ENCODE assay signal across 1 cellular context in the genomic region with DNA sequence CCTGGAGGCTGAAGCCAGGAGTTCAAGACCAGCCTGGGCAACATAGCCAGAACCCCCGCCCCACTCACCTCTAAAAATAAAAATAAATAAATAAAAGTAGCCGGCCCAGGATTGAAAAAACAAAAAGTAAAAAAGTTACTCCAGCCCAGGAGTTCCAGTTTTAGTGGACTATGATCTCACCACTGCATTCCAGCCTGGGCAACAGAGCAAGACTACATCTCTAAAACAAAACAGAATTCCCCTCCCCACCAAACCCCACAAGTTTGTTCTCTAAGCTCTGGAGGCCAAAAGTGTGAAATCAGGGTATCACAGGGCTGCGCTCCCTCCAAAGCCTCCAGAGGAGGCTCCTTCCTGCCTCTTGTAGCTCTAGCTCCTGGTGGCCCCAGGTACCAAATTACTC.
TF ChIP-seq lines count a peak whose summit lies in the region.

No MANE protein-coding gene starts in this region.

TF ChIP-seq in HepG2, 621 proteins besides CTCF, POLR2A, EP300 and RAD21:
- TF ChIP-seq KDM6A (CRISPR knock-in tag; IDR thresholded peaks at IDR 0.05; ENCODE audit: low read depth) (0 out of 2 replicates have a peak, but pooled peaks have one; percentile 13), ZSCAN20 (CRISPR knock-in tag; IDR thresholded peaks at IDR 0.05; ENCODE audit: borderline replicate concordance) (0 out of 2 replicates have a peak, but pooled peaks have one; percentile 26), ZNF44 (CRISPR knock-in tag; IDR thresholded peaks at IDR 0.05) (0 out of 2 replicates have a peak, but pooled peaks have one; percentile 40), ISL2 (CRISPR knock-in tag; IDR thresholded peaks at IDR 0.05) (0 out of 2 replicates have a peak, but pooled peaks have one; percentile 19), HNF4G (IDR thresholded peaks at IDR 0.05; ENCODE audit: borderline replicate concordance, low read depth, low read length) (peak; percentile 27; the same call in 1 of the 2 replicates), HNF4G (CRISPR knock-in tag; IDR thresholded peaks at IDR 0.05; ENCODE audit: borderline replicate concordance, low read depth) (no peak), TEAD3 (CRISPR knock-in tag; optimal IDR thresholded peaks at IDR 0.05; ENCODE audit: borderline replicate concordance) (peak; percentile 84), ZNF768 (CRISPR knock-in tag; IDR thresholded peaks at IDR 0.05) (no peak), ZNF121 (CRISPR knock-in tag; IDR thresholded peaks at IDR 0.05) (peak; percentile 95), HNF4A (CRISPR knock-in tag; IDR thresholded peaks at IDR 0.05) (peak; percentile 64)
- TF ChIP-seq, protein P1, sequence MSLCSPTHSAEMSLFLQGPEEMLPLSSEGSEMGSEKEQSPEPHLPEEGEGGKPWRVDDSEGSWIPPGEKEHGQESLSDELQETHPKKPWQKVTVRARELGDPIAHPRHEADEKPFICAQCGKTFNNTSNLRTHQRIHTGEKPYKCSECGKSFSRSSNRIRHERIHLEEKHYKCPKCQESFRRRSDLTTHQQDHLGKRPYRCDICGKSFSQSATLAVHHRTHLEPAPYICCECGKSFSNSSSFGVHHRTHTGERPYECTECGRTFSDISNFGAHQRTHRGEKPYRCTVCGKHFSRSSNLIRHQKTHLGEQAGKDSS (CRISPR knock-in tag; IDR thresholded peaks at IDR 0.05; ENCODE audit: borderline replicate concordance, low read depth): no peak
- TF ChIP-seq, protein P2, sequence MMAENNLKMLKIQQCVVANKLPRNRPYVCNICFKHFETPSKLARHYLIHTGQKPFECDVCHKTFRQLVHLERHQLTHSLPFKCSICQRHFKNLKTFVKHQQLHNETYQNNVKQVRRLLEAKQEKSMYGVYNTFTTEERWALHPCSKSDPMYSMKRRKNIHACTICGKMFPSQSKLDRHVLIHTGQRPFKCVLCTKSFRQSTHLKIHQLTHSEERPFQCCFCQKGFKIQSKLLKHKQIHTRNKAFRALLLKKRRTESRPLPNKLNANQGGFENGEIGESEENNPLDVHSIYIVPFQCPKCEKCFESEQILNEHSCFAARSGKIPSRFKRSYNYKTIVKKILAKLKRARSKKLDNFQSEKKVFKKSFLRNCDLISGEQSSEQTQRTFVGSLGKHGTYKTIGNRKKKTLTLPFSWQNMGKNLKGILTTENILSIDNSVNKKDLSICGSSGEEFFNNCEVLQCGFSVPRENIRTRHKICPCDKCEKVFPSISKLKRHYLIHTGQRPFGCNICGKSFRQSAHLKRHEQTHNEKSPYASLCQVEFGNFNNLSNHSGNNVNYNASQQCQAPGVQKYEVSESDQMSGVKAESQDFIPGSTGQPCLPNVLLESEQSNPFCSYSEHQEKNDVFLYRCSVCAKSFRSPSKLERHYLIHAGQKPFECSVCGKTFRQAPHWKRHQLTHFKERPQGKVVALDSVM (CRISPR knock-in tag; IDR thresholded peaks at IDR 0.05): peak; percentile 75
- TF ChIP-seq, protein P3, sequence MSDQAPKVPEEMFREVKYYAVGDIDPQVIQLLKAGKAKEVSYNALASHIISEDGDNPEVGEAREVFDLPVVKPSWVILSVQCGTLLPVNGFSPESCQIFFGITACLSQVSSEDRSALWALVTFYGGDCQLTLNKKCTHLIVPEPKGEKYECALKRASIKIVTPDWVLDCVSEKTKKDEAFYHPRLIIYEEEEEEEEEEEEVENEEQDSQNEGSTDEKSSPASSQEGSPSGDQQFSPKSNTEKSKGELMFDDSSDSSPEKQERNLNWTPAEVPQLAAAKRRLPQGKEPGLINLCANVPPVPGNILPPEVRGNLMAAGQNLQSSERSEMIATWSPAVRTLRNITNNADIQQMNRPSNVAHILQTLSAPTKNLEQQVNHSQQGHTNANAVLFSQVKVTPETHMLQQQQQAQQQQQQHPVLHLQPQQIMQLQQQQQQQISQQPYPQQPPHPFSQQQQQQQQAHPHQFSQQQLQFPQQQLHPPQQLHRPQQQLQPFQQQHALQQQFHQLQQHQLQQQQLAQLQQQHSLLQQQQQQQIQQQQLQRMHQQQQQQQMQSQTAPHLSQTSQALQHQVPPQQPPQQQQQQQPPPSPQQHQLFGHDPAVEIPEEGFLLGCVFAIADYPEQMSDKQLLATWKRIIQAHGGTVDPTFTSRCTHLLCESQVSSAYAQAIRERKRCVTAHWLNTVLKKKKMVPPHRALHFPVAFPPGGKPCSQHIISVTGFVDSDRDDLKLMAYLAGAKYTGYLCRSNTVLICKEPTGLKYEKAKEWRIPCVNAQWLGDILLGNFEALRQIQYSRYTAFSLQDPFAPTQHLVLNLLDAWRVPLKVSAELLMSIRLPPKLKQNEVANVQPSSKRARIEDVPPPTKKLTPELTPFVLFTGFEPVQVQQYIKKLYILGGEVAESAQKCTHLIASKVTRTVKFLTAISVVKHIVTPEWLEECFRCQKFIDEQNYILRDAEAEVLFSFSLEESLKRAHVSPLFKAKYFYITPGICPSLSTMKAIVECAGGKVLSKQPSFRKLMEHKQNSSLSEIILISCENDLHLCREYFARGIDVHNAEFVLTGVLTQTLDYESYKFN (CRISPR knock-in tag; conservative IDR thresholded peaks at IDR 0.05): peak; percentile 43; the same call in 1 of the 2 replicates
- TF ChIP-seq, protein P4, sequence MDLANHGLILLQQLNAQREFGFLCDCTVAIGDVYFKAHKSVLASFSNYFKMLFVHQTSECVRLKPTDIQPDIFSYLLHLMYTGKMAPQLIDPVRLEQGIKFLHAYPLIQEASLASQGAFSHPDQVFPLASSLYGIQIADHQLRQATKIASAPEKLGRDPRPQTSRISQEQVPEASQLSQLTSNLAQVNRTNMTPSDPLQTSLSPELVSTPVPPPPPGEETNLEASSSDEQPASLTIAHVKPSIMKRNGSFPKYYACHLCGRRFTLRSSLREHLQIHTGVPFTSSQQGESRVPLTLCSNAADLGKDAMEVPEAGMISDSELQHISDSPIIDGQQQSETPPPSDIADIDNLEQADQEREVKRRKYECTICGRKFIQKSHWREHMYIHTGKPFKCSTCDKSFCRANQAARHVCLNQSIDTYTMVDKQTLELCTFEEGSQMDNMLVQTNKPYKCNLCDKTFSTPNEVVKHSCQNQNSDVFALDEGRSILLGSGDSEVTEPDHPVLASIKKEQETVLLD (CRISPR knock-in tag; IDR thresholded peaks at IDR 0.05; ENCODE audit: low read depth): no peak
